10 cellular contexts compared by ENCODE assay signal in genomic region chr20:6940052-6940451, GRCh38.
A peak's percentile ranks its signal among the peaks of the same experiment; 100 is the strongest.
DNase-seq lines count a peak whose midpoint lies in the region; ATAC-seq and TF ChIP-seq lines count a peak whose summit lies in the region.
"Had no signal": no experiment of that assay in that cellular context is flagged by ENCODE, and none has a peak within 500 bp of the region (broad histone marks: within the 10 kb centered on the region; RNA-seq: fewer than 3 reads in every experiment).

No MANE protein-coding gene starts in this region.

- no peak overlapping the region for H2AK5ac ChIP-seq in H9 (ENCODE audit: insufficient read length, low read length)

- H2BK20ac ChIP-seq in H9 (ENCODE audit: low read depth, low read length, poor library complexity, severe bottlenecking): no peak overlapping the region

- H3K4me3 Mint-ChIP-seq in H9: no peak overlapping the region
- no peak overlapping the region for H3K4me3 Mint-ChIP-seq in activated T-cell treated with anti-CD3 and anti-CD28 coated beads, Interleukin-2, amount 50 U/mL, for 72 hours
- H3K4me3 Mint-ChIP-seq in activated CD8-positive, alpha-beta T cell treated with anti-CD3 and anti-CD28 coated beads, Interleukin-2, amount 10 ng/mL, durations not matched to agents 7 days and 5 days: no peak overlapping the region

- ATAC-seq in activated T-cell treated with anti-CD3 and anti-CD28 coated beads, Interleukin-2, amount 50 U/mL, for 72 hours (replicated peaks in 1 of 2): no peak
- ATAC-seq in activated CD8-positive, alpha-beta T cell treated with anti-CD3 and anti-CD28 coated beads, Interleukin-2, amount 10 ng/mL, durations not matched to agents 7 days and 5 days: no peak
- ATAC-seq: left colon had no signal

- no peak overlapping the region for H3K14ac ChIP-seq in H9 (ENCODE audit: insufficient read depth, low read length)

- H3K79me2 ChIP-seq in H9 (ENCODE audit: insufficient read depth, low read length): no peaks in the 10 kb centered on the region

- CTCF ChIA-PET in activated CD8-positive, alpha-beta T cell treated with anti-CD3 and anti-CD28 coated beads, Interleukin-2, amount 10 ng/mL, durations not matched to agents 7 days and 5 days (lab: Charles Lee): no interaction called here

- no peak overlapping the region for H3K27ac ChIP-seq in H9 (ENCODE audit: insufficient read length, low read depth, low read length)
- no peak overlapping the region for H3K27ac ChIP-seq in prostate gland
- H3K27ac ChIP-seq: adrenal gland had no signal

- no peak overlapping the region for H2AFZ ChIP-seq in H9 (ENCODE audit: low read length)

- no peaks in the 10 kb centered on the region for H3K23me2 ChIP-seq in H9 (ENCODE audit: insufficient read length, low read depth, low read length, poor library complexity, severe bottlenecking)

- H3K79me1 ChIP-seq in H9 (ENCODE audit: insufficient read depth, low read depth, low read length, poor library complexity, severe bottlenecking): no peaks in the 10 kb centered on the region

- H3K4me1 ChIP-seq in H9 (ENCODE audit: insufficient read depth, low read length) (no peaks in the 10 kb centered on the region), prostate gland (replicated peaks) (no peaks in the 10 kb centered on the region)
- H3K4me1 ChIP-seq: adrenal gland had no signal

- no peak overlapping the region for H2BK5ac ChIP-seq in H9 (ENCODE audit: insufficient read length, low read length)

- in situ Hi-C loops in ACHN (cut with HindIII; ENCODE audit: low pct_ligation_motif_present, low pct_unique_long_range_greater_than_20kb, low sequenced_read_pairs): no loop called here

- TF ChIP-seq POLR2A in prostate gland (IDR thresholded peaks at IDR 0.05): no peak

- DNase-seq in ACHN (peak; percentile 10), H9 (peak; percentile 64), RKO (ENCODE audit: low spot score) (peak; percentile 67), globus pallidus (ENCODE audit: low spot score) (peak; percentile 2), NCI-H2227 (lab: John Stamatoyannopoulos, UW; ENCODE audit: unreplicated experiment) (no peak), prostate gland (ENCODE audit: low spot score) (no peak)
- DNase-seq in activated T-cell treated with anti-CD3 and anti-CD28 coated beads, Interleukin-2, amount 50 U/mL, for 72 hours: no peak
- DNase-seq in activated CD8-positive, alpha-beta T cell treated with anti-CD3 and anti-CD28 coated beads, Interleukin-2, amount 10 ng/mL, durations not matched to agents 7 days and 5 days: no peak
- DNase-seq: left colon had no signal

- no peak overlapping the region for H2BK12ac ChIP-seq in H9 (ENCODE audit: insufficient read length, low read depth, low read length)

- H3K4me1 Mint-ChIP-seq in H9: peaks cover 2 to 6% of the 10 kb centered on the region in 2 experiments; a peak in 1 of 4 replicates
- no peaks in the 10 kb centered on the region for H3K4me1 Mint-ChIP-seq in activated T-cell treated with anti-CD3 and anti-CD28 coated beads, Interleukin-2, amount 50 U/mL, for 72 hours (ENCODE audit: low read depth)
- H3K4me1 Mint-ChIP-seq in activated CD8-positive, alpha-beta T cell treated with anti-CD3 and anti-CD28 coated beads, Interleukin-2, amount 10 ng/mL, durations not matched to agents 7 days and 5 days (ENCODE audit: low read depth): no peaks in the 10 kb centered on the region

- H3K9me3 Mint-ChIP-seq in H9: no peaks in the 10 kb centered on the region; a peak in 1 of 5 replicates
- peaks cover 3 to 10% of the 10 kb centered on the region in 2 donors for H3K9me3 Mint-ChIP-seq in activated T-cell treated with anti-CD3 and anti-CD28 coated beads, Interleukin-2, amount 50 U/mL, for 72 hours
- peaks cover 14% of the 10 kb centered on the region for H3K9me3 Mint-ChIP-seq in activated CD8-positive, alpha-beta T cell treated with anti-CD3 and anti-CD28 coated beads, Interleukin-2, amount 10 ng/mL, durations not matched to agents 7 days and 5 days (ENCODE audit: insufficient read depth)

- no peak overlapping the region for H2BK120ac ChIP-seq in H9 (ENCODE audit: low read depth, low read length, poor library complexity, severe bottlenecking)

- H3K27me3 Mint-ChIP-seq in H9 (ENCODE audit: low read depth): no peaks in the 10 kb centered on the region
- no peaks in the 10 kb centered on the region for H3K27me3 Mint-ChIP-seq in activated T-cell treated with anti-CD3 and anti-CD28 coated beads, Interleukin-2, amount 50 U/mL, for 72 hours (ENCODE audit: low read depth)
- H3K27me3 Mint-ChIP-seq in activated CD8-positive, alpha-beta T cell treated with anti-CD3 and anti-CD28 coated beads, Interleukin-2, amount 10 ng/mL, durations not matched to agents 7 days and 5 days (ENCODE audit: low read depth): no peaks in the 10 kb centered on the region

- no peak overlapping the region for H3T11ph ChIP-seq in H9 (ENCODE audit: low read length)

- no peak overlapping the region for H3K23ac ChIP-seq in H9 (ENCODE audit: insufficient read length, low read depth, low read length)

- intact Hi-C loops in prostate gland (cut with DNase I): no loop called here

- no peak overlapping the region for H3K4me3 ChIP-seq in prostate gland
- H3K4me3 ChIP-seq: adrenal gland had no signal

- H3K36me3 Mint-ChIP-seq in H9 (ENCODE audit: insufficient read depth in 1 of 3, low read depth in 3 of 3): no peaks in the 10 kb centered on the region
- no peaks in the 10 kb centered on the region for H3K36me3 Mint-ChIP-seq in activated T-cell treated with anti-CD3 and anti-CD28 coated beads, Interleukin-2, amount 50 U/mL, for 72 hours (ENCODE audit: insufficient read depth in 2 of 2)
- H3K36me3 Mint-ChIP-seq in activated CD8-positive, alpha-beta T cell treated with anti-CD3 and anti-CD28 coated beads, Interleukin-2, amount 10 ng/mL, durations not matched to agents 7 days and 5 days (ENCODE audit: low read depth): no peaks in the 10 kb centered on the region

- H4K20me1 ChIP-seq in H9 (ENCODE audit: control insufficient read depth, insufficient read depth, insufficient read length): no peaks in the 10 kb centered on the region

- POLR2A ChIA-PET in activated CD8-positive, alpha-beta T cell treated with anti-CD3 and anti-CD28 coated beads, Interleukin-2, amount 10 ng/mL, durations not matched to agents 7 days and 5 days (lab: Charles Lee): no interaction called here

- H3K18ac ChIP-seq in H9 (ENCODE audit: insufficient read length, low read depth, low read length): no peak overlapping the region

- H3K4ac ChIP-seq in H9 (ENCODE audit: low read depth, low read length): no peak overlapping the region

- H3K9ac ChIP-seq in H9 (ENCODE audit: extremely low read depth, insufficient read length, low read length): no peak overlapping the region

- H2BK15ac ChIP-seq in H9 (ENCODE audit: low read depth, low read length): no peak overlapping the region

- H3K36me3 ChIP-seq in prostate gland: no peaks in the 10 kb centered on the region
- H3K36me3 ChIP-seq: adrenal gland had no signal

- H3K27ac Mint-ChIP-seq in H9: peak overlapping the region in 1 of 3 experiments; percentile 71; a peak in 1 of 7 replicates
- H3K27ac Mint-ChIP-seq in activated T-cell treated with anti-CD3 and anti-CD28 coated beads, Interleukin-2, amount 50 U/mL, for 72 hours: no peak overlapping the region
- H3K27ac Mint-ChIP-seq in activated CD8-positive, alpha-beta T cell treated with anti-CD3 and anti-CD28 coated beads, Interleukin-2, amount 10 ng/mL, durations not matched to agents 7 days and 5 days: no peak overlapping the region

- H4K5ac ChIP-seq in H9 (ENCODE audit: insufficient read length, low read depth, low read length): no peak overlapping the region

- TF ChIP-seq CTCF in H9 (conservative IDR thresholded peaks at IDR 0.05) (peak; percentile 91), prostate gland (IDR thresholded peaks at IDR 0.05) (no peak)

- no peak overlapping the region for H3K56ac ChIP-seq in H9 (ENCODE audit: insufficient read length, low read depth, low read length)

- H3K4me2 ChIP-seq in H9 (ENCODE audit: insufficient read depth, insufficient read length, low read length): no peak overlapping the region

- no peak overlapping the region for H4K8ac ChIP-seq in H9 (replicated peaks; ENCODE audit: insufficient read length, low read depth, low read length)

- no CpG with 5 or more reads among the region's 5 CpGs for WGBS in H9 (ENCODE audit: extremely low coverage, insufficient read length, low lambda C conversion rate)
- 72% methylated on average over 5 of the region's 5 CpGs for WGBS in prostate gland

- no peaks in the 10 kb centered on the region for H3K27me3 ChIP-seq in H9 (ENCODE audit: insufficient read depth, low read length)
- no peaks in the 10 kb centered on the region for H3K27me3 ChIP-seq in prostate gland (replicated peaks; ENCODE audit: insufficient read depth)
- H3K27me3 ChIP-seq: adrenal gland had no signal

- no peak overlapping the region for H4K91ac ChIP-seq in H9 (ENCODE audit: insufficient read length, low read depth, low read length)

- no peaks in the 10 kb centered on the region for H3K9me3 ChIP-seq in H9 (ENCODE audit: control insufficient read depth, low read depth, low read length)
- no peaks in the 10 kb centered on the region for H3K9me3 ChIP-seq in prostate gland
- H3K9me3 ChIP-seq: adrenal gland had no signal

Comparison
In these comparisons a context has a peak if more than half of its experiments do, and no peak if none do; other contexts are left out.
1. DNase-seq: peak in ACHN (single experiment), H9 (single experiment), RKO (single experiment) and globus pallidus (single experiment); none in NCI-H2227 (single experiment), prostate gland (single experiment), activated T-cell treated with anti-CD3 and anti-CD28 coated beads, Interleukin-2, amount 50 U/mL, for 72 hours (0 of 2) and activated CD8-positive, alpha-beta T cell treated with anti-CD3 and anti-CD28 coated beads, Interleukin-2, amount 10 ng/mL, durations not matched to agents 7 days and 5 days (single experiment).